8 cellular contexts compared by ENCODE assay signal in the genomic region with DNA sequence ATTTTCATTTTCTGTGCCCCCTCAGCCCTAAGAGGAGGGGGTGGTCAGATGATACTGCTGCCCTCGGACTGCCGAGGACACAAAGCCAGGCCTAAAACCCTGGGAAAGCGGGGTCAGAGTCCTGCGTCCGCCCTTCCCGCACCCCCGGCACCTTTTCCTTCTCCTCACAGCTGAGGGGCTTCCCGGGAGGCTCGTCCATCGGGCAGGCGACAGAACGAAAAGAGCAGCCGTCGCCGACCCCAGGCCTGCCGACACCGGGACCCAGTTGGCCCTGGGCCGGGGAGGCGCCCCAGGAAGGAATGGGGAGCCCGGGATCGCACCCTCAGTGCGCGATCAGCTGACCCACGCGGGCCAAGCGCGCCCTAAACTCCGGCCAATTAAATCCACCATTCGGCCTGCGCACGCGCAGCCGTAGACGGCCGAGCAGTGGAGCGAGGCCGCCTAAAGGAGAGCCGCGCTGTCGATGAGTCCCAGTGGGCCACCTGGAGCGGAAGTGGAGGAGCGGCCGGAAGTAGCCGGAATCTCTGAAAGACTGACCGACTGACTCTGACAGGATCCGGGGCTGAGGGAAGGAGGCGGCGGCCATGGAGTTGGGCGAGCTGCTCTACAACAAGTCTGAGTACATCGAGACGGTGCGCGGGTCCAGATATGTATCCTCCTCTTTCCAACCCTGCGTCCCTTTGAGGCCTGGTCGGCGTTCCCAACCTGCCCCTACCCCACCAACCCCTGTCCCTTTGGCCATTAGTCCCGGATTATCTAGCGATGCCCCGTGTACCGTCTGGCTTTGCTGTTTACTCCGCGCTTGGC. TPM values are rescaled to one million over a fixed set of nuclear protein-coding genes. Genes with fewer than 3 reads are reported as not detected.
DNase-seq lines count a peak whose midpoint lies in the region; ATAC-seq and TF ChIP-seq lines count a peak whose summit lies in the region.

TSS of gene DCTN5 (plus strand) at position 508 of the 807 bp plus-strand sequence. CDS start at position 585, 77 bp downstream.
TSS of gene PALB2 (minus strand) at position 352 of the 807 bp plus-strand sequence. CDS start at position 199, 153 bp downstream.

- H3K4me1 ChIP-seq in ascending aorta (peaks cover 5 to 18% of the 10 kb centered on the region in 2 donors), right cardiac atrium (ENCODE audit: control insufficient read depth, insufficient read depth, low read length) (peaks cover 9% of the 10 kb centered on the region), uterus (peaks cover 0 to 13% of the 10 kb centered on the region in 2 donors)

- DNase-seq in NCI-H187 (lab: John Stamatoyannopoulos, UW) (peak; percentile 65 to 81), T-helper 2 cell (peak; percentile 66 to 92 (median 80)), ascending aorta (ENCODE audit: low spot score in 2 of 2) (peak; percentile 80 to 97), right cardiac atrium (peak; percentile 94 to 97 (median 97)), pulmonary artery endothelial cell (ENCODE audit: low read depth, low spot score) (peak; percentile 82), uterus (peak; percentile 85 to 91)

- peak within 1 kb of the TSS; percentile 72 to 86 for H3K27ac ChIP-seq in ascending aorta
- H3K27ac ChIP-seq in right cardiac atrium (ENCODE audit: low read length), result peak within 1 kb of the TSS; percentile 40
- peak within 1 kb of the TSS; percentile 81 to 85 for H3K27ac ChIP-seq in uterus

- H3K9me3 ChIP-seq in ascending aorta, result no peaks in the 10 kb centered on the region
- no peaks in the 10 kb centered on the region for H3K9me3 ChIP-seq in right cardiac atrium (ENCODE audit: control insufficient read depth, low read length)
- H3K9me3 ChIP-seq in uterus, result no peaks in the 10 kb centered on the region

- intact Hi-C loops in ascending aorta (cut with DNase I) (loop anchor here (1.0 to 10.0 kb wide), 7 partner anchors 45 to 1471 kb away; partner anchors contain the start of genes ARHGAP17, COG7, EARS2 and LCMT1), right cardiac atrium (cut with DNase I) (no loop called here), uterus (cut with DNase I; ENCODE audit: low total_unique reads) (no loop called here)

- under 1% methylated on average over 62 of the region's 62 CpGs for WGBS in right cardiac atrium

- H3K4me3 ChIP-seq in ascending aorta (peak within 1 kb of the TSS; percentile 64 to 99), right cardiac atrium (ENCODE audit: low read length) (peak within 1 kb of the TSS; percentile 76), uterus (peak within 1 kb of the TSS; percentile 84 to 99)

- TF ChIP-seq CTCF in ascending aorta (IDR thresholded peaks at IDR 0.05) (no peak), uterus (IDR thresholded peaks at IDR 0.05) (peak in 3 of 4 experiments; percentile 9 to 45 (median 32))

- H3K27me3 ChIP-seq in ascending aorta, result no peaks in the 10 kb centered on the region
- H3K27me3 ChIP-seq in right cardiac atrium (ENCODE audit: control insufficient read depth, insufficient read depth), result no peaks in the 10 kb centered on the region
- H3K27me3 ChIP-seq in uterus, result no peaks in the 10 kb centered on the region

- peak in 1 of 2 donors; percentile 34 for TF ChIP-seq POLR2A in uterus (IDR thresholded peaks at IDR 0.05)

- H3K36me3 ChIP-seq in ascending aorta (peaks cover 20 to 31% of the 10 kb centered on the region in 2 donors), uterus (no peaks in the 10 kb centered on the region)

- ATAC-seq in GM18498 (IDR thresholded peaks at IDR 0.05; ENCODE audit: unreplicated experiment) (peak; percentile 94), HG02938 (IDR thresholded peaks at IDR 0.05; ENCODE audit: unreplicated experiment) (peak; percentile 97), right cardiac atrium (peak; percentile 99 to 100)

RNA-seq across cellular contexts. Expression of gene DCTN5, which starts in this region (rescaled TPM):
- total RNA-seq in ascending aorta (16.7 TPM), right cardiac atrium (10 to 100 TPM; 41.7 to 44.7 (median 42.5) TPM), pulmonary artery endothelial cell (59.9 and 90.1 TPM in 2 replicates), uterus (10 to 100 TPM in 3 of 4 donors, 1 to 10 TPM in 1; 5.6 to 67.2 (median 27.9) TPM)
- 12.4 TPM for polyA plus RNA-seq in right cardiac atrium

RNA-seq across cellular contexts. Expression of gene PALB2, which starts in this region (rescaled TPM):
- 2.1 TPM for total RNA-seq in ascending aorta
- 1 to 10 TPM; 5.5 to 6.8 (median 6.0) TPM for total RNA-seq in right cardiac atrium
- polyA plus RNA-seq in right cardiac atrium, result 4.1 TPM
- 9.2 and 9.4 TPM in 2 replicates for total RNA-seq in pulmonary artery endothelial cell
- 10 to 100 TPM in 2 of 4 donors, 1 to 10 TPM in 2; 1.5 to 11.3 (median 6.5) TPM for total RNA-seq in uterus

Comparison
In these comparisons a context has a peak if more than half of its experiments do, and no peak if none do; other contexts are left out.
1. Peak in every context shown above with its lines: DNase-seq, ATAC-seq, H3K4me3 ChIP-seq and H3K27ac ChIP-seq.
2. CTCF ChIP-seq: peak in uterus (3 of 4); none in ascending aorta (0 of 3).